1 cellular context compared by ENCODE assay signal in genomic region chr2:54986266-54986665, GRCh38.
TF ChIP-seq lines count a peak whose summit lies in the region.

No MANE protein-coding gene starts in this region.

TF ChIP-seq in WTC11, 78 proteins besides CTCF, POLR2A, EP300 and RAD21 (continued from another document):
- TF ChIP-seq ATF2 (CRISPR knock-in tag; IDR thresholded peaks at IDR 0.05; ENCODE audit: borderline replicate concordance, low read depth) = no peak
- no peak for TF ChIP-seq KAT7 (CRISPR knock-in tag; IDR thresholded peaks at IDR 0.05; ENCODE audit: borderline replicate concordance)
- no peak for TF ChIP-seq ESRRA (CRISPR knock-in tag; IDR thresholded peaks at IDR 0.05; ENCODE audit: borderline replicate concordance)
- TF ChIP-seq RELA (CRISPR knock-in tag; IDR thresholded peaks at IDR 0.05; ENCODE audit: borderline replicate concordance) = no peak
- no peak for TF ChIP-seq PRRX2 (CRISPR knock-in tag; IDR thresholded peaks at IDR 0.05)
